Comparison of ENCODE assay signal across 8 cellular contexts in the genomic region with DNA sequence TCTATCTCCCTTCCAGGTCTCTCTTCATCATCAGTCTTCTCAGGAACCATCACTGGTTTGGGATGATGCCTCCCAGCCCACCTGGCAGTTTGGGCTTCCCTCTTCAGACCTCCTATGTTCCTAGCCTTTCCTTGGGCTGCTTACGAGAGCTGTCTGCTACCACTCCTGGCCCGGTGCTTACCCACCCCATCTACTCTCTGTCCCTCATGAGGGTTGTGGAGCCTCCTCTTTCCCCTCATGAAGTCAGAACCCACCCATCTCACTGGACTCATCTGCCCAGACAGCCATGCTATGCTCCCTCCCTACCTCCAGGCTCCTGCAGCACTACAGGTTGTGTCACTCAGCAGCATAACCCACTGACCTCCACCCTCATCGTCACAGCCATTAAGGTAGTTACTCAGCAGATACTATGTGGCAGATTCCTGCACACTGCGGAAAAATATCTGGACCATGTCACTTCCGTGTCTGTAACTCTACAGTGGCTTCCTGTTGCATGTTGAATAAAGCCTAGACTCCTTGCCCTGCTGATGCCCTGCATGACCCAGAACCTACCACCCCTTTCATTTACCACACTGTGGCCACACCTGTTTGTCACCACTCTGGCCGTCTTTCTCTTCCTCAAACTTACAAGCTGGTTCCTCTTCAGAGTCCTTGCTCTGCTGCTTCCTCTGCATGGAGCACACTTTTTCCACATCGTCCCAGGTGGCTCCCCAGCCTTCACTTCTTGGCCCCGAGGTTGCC. TPM values are rescaled to one million over a fixed set of nuclear protein-coding genes. Genes with fewer than 3 reads are reported as not detected.
DNase-seq lines count a peak whose midpoint lies in the region; ATAC-seq, FAIRE-seq and TF ChIP-seq lines count a peak whose summit lies in the region.

No MANE protein-coding gene starts in this region.

- in situ Hi-C loops in GM13977 (cut with MboI; ENCODE audit: low pct_unique_long_range_greater_than_20kb, low sequenced_read_pairs, unreplicated experiment): no loop called here

- H3K4me3 Mint-ChIP-seq in type B pancreatic cell: peak overlapping the region; percentile 94

- peak; percentile 86 for FAIRE-seq in GM12891 (lab: Jason Lieb, UNC)

- H3K9me3 Mint-ChIP-seq in type B pancreatic cell: no peaks in the 10 kb centered on the region

- H3K4me1 Mint-ChIP-seq in type B pancreatic cell (ENCODE audit: unreplicated experiment): peaks cover 27% of the 10 kb centered on the region

- TF ChIP-seq CTCF in type B pancreatic cell (conservative IDR thresholded peaks at IDR 0.05): no peak
- no peak for TF ChIP-seq CTCF in GM13977 (IDR thresholded peaks at IDR 0.05; ENCODE audit: extremely low read depth, insufficient read depth, missing control alignments)

- peak overlapping the region; percentile 72 for H3K27ac Mint-ChIP-seq in type B pancreatic cell

- H3K36me3 Mint-ChIP-seq in type B pancreatic cell: no peaks in the 10 kb centered on the region

- no peak for DNase-seq in GM12891 (ENCODE audit: insufficient read length, low spot score)
- peak; percentile 99 for DNase-seq in MV-4-11 (lab: John Stamatoyannopoulos, UW)
- DNase-seq in dermis blood vessel endothelial cell: peak; percentile 54
- DNase-seq in type B pancreatic cell (ENCODE audit: extremely low spot score, unreplicated experiment): no peak
- DNase-seq in GM13977 (ENCODE audit: low spot score): no peak
- no peak for DNase-seq in activated gamma-delta T cell treated with Interleukin-2 at 50 U/mL for 16 hours
- DNase-seq in medulla oblongata (ENCODE audit: extremely low spot score): no peak

- ATAC-seq in GM21717 (IDR thresholded peaks at IDR 0.05; ENCODE audit: unreplicated experiment): peak; percentile 55

- H3K27me3 Mint-ChIP-seq in type B pancreatic cell: peaks cover 3% of the 10 kb centered on the region

- TF ChIP-seq POLR2A in GM12891 (IDR thresholded peaks at IDR 0.05; ENCODE audit: low read depth, low read length): peak; percentile 45

TF ChIP-seq in GM12891, 5 proteins besides CTCF, POLR2A, EP300 and RAD21:
- TF ChIP-seq PAX5 (IDR thresholded peaks at IDR 0.05; ENCODE audit: insufficient read depth, low read length, severe bottlenecking): no peak
- TF ChIP-seq SPI1 (IDR thresholded peaks at IDR 0.05; ENCODE audit: low read depth, low read length): peak; percentile 79
- no peak for TF ChIP-seq TAF1 (IDR thresholded peaks at IDR 0.05; ENCODE audit: low read depth, low read length)

RNA-seq across cellular contexts. Expression of gene DBNL, which starts 2.0 kb away (rescaled TPM):
- 92.7 TPM for polyA plus RNA-seq in GM12891 (2012; ENCODE audit: low read depth, missing spikeins)
- total RNA-seq in dermis blood vessel endothelial cell (153 and 182 TPM in 2 replicates), type B pancreatic cell (ENCODE audit: low replicate concordance) (62.8 and 71.7 TPM in 2 replicates)

RNA-seq across cellular contexts. Expression of gene PGAM2, which starts 18.9 kb away (rescaled TPM):
- not detected for polyA plus RNA-seq in GM12891 (2012; ENCODE audit: low read depth, missing spikeins)
- total RNA-seq in dermis blood vessel endothelial cell: 0.19 and 0.51 TPM in 2 replicates
- total RNA-seq in type B pancreatic cell (ENCODE audit: low replicate concordance): 0.57 and 0.72 TPM in 2 replicates

RNA-seq across cellular contexts. Expression of gene POLM, which starts 35.8 kb away (rescaled TPM):
- polyA plus RNA-seq in GM12891 (2012; ENCODE audit: low read depth, missing spikeins): 13.2 TPM
- total RNA-seq in dermis blood vessel endothelial cell: 13.9 and 16.2 TPM in 2 replicates
- total RNA-seq in type B pancreatic cell (ENCODE audit: low replicate concordance): 25.2 and 27.2 TPM in 2 replicates

RNA-seq across cellular contexts. Expression of gene SPDYE1, which starts 48.8 kb away (rescaled TPM):
- 0.08 TPM for polyA plus RNA-seq in GM12891 (2012; ENCODE audit: low read depth, missing spikeins)
- total RNA-seq in dermis blood vessel endothelial cell: not detected in 2 replicates
- not detected in 2 replicates for total RNA-seq in type B pancreatic cell (ENCODE audit: low replicate concordance)

RNA-seq across cellular contexts. Expression of gene AEBP1, which starts 57.7 kb away (rescaled TPM):
- polyA plus RNA-seq in GM12891 (2012; ENCODE audit: low read depth, missing spikeins): 0.71 TPM
- total RNA-seq in dermis blood vessel endothelial cell (12.9 and 40.4 TPM in 2 replicates), type B pancreatic cell (ENCODE audit: low replicate concordance) (5.0 and 64.1 TPM in 2 replicates)

Comparison
In these comparisons a context has a peak if more than half of its experiments do, and no peak if none do; other contexts are left out.
1. DNase-seq: peak in MV-4-11 (single experiment) and dermis blood vessel endothelial cell (single experiment); none in GM12891 (single experiment), type B pancreatic cell (single experiment), GM13977 (single experiment), activated gamma-delta T cell treated with Interleukin-2 at 50 U/mL for 16 hours (single experiment) and medulla oblongata (single experiment).